28 cellular contexts compared by ENCODE assay signal in genomic region chr1:167854184-167854583, GRCh38. TPM values are rescaled to one million over a fixed set of nuclear protein-coding genes. Genes with fewer than 3 reads are reported as not detected.
"Had no signal": no experiment of that assay in that cellular context is flagged by ENCODE, and none has a peak within 500 bp of the region (broad histone marks: within the 10 kb centered on the region; RNA-seq: fewer than 3 reads in every experiment).

No MANE protein-coding gene starts in this region.

- H3K4me3 ChIP-seq: SJSA1 had no signal

- DNase-seq: activated B cell treated with CpG ODN at 0.5 μM for 24 hours; activated CD4-positive, alpha-beta memory T cell treated with anti-CD3 and anti-CD28 coated beads for 36 hours; activated CD4-positive, alpha-beta T cell treated with anti-CD3 and anti-CD28 coated beads for 1 hour; activated CD4-positive, alpha-beta T cell treated with anti-CD3 and anti-CD28 coated beads, Interleukin-2, amount 10 ng/mL, durations not matched to agents 24 days and 14 days; activated CD8-positive, alpha-beta memory T cell treated with anti-CD3 and anti-CD28 coated beads for 24 hours; activated effector memory CD4-positive, alpha-beta T cell treated with anti-CD3 and anti-CD28 coated beads, Interleukin-2, amount 50 U/mL, for 16 hours; activated naive CD4-positive, alpha-beta T cell treated with Interleukin-2 at 50 U/mL for 16 hours; activated naive CD8-positive, alpha-beta T cell treated with anti-CD3 and anti-CD28 coated beads, Interleukin-2, amount 50 U/mL, for 24 hours; activated T-cell treated with anti-CD3 and anti-CD28 coated beads, Interleukin-2, amount 50 U/mL, for 4 hours; amygdala; brain microvascular endothelial cell; MM.1S; NCI-H1105; NCI-H1436 treated with DMSO at 0.1 percent for 48 hours; NCI-H187; NCI-H2081 treated with DMSO at 0.1 percent for 48 hours; NCI-H2171; NCI-H2227 treated with DMSO at 0.1 percent for 48 hours; NCI-H446 treated with DMSO at 0.1 percent for 48 hours; NCI-H524 treated with DMSO at 0.1 percent for 48 hours; NK-92 treated with Interleukin-12 subunit alpha and Interleukin-12 subunit beta, amount 100 ng/mL, for 24 hours; OCI-M1; SHP77 had no signal

- H3K9ac ChIP-seq: KMS-11 had no signal

- ATAC-seq: activated naive CD4-positive, alpha-beta T cell treated with anti-CD3 and anti-CD28 coated beads, Interleukin-2, amount 50 U/mL, for 72 hours; activated naive CD8-positive, alpha-beta T cell treated with anti-CD3 and anti-CD28 coated beads, Interleukin-2, amount 50 U/mL, for 24 hours; activated T-cell treated with anti-CD3 and anti-CD28 coated beads, Interleukin-2, amount 50 U/mL, for 4 hours; SK-N-SH treated with all-trans-retinoic acid at 6 μM for 48 hours had no signal

- H3K4me2 ChIP-seq: KMS-11 had no signal

- FAIRE-seq: RCC 7860 had no signal

- H3K9me3 ChIP-seq: SJSA1 had no signal

- H3K36me3 ChIP-seq: brain microvascular endothelial cell, SJSA1 had no signal

- H3K4me1 ChIP-seq: SJSA1 had no signal

- H3K27me3 ChIP-seq: brain microvascular endothelial cell had no signal

- H3K27ac ChIP-seq: brain microvascular endothelial cell, KMS-11, SJSA1 had no signal

RNA-seq across cellular contexts. Expression of gene ADCY10, which starts 59.8 kb away (rescaled TPM):
- total RNA-seq: activated T-cell treated with anti-CD3 and anti-CD28 coated beads, Interleukin-2, amount 50 U/mL, for 4 hours; SJSA1 had no signal
